In the genomic region with DNA sequence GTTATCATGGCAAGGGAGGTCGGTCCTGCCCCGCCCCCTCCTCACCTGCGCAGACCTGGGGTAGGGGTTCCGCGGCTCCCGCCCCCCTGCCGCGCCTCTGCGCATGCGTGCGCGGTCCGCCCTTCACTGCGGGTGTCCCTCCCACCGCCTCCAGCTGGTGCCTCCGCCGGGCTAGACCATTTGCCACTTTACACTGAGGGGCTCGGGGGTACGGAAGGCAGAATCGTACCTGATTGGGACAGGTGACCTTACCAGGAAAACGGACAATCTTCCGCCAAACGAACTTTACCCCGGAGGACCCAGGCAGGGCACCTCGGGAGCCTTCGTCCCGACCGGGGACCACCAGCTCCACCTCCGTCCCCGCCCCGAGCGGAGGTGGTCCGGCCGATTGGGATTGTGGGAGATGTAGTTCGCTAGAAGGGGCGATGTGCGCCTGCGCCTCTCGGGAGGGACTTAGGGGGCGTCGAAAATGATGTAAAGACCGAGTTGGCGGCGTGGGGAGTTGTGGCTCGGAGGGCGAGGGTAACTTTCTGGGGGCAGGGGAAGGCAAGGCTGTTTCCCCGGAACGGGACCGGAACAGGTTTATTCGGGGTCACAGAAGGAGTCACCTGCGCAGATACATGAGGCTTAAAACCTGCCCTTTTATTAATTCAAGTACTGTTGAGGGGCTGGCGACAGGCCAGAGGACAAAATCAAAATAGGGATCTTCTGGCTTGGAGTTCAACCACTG, we compare ENCODE assay signal across 8 cellular contexts. TPM values are rescaled to one million over a fixed set of nuclear protein-coding genes. Genes with fewer than 3 reads are reported as not detected.
A peak's percentile ranks its signal among the peaks of the same experiment; 100 is the strongest.
DNase-seq lines count a peak whose midpoint lies in the region; ATAC-seq and TF ChIP-seq lines count a peak whose summit lies in the region.

TSS of gene DNAJC28 (minus strand) at position 344 of the 730 bp plus-strand sequence. CDS start 2,323 bp downstream, outside the sequence.

- peak within 1 kb of the TSS; percentile 67 to 98 (median 78) for H3K4me3 ChIP-seq in liver (ENCODE audit: low read depth in 1 of 3, low read length in 3 of 3)

- peak within 1 kb of the TSS; percentile 62 for H3K27ac ChIP-seq in C4-2B
- peak within 1 kb of the TSS; percentile 3 to 47 for H3K27ac ChIP-seq in liver (ENCODE audit: low read depth in 1 of 2, low read length in 2 of 2)

- peaks cover 0 to 11% (median 7%) of the 10 kb centered on the region in 4 donors for H3K4me1 ChIP-seq in liver (ENCODE audit: control insufficient read depth in 4 of 4, insufficient read depth in 4 of 4, low read length in 3 of 4)

- peak in 1 of 2 donors; percentile 19 for TF ChIP-seq RAD21 in liver (IDR thresholded peaks at IDR 0.05)

- H3K9ac ChIP-seq in liver (ENCODE audit: low read depth in 1 of 2, low read length in 2 of 2), result peak within 1 kb of the TSS; percentile 42 to 59

- H3K27me3 ChIP-seq in liver (ENCODE audit: control insufficient read depth in 4 of 4, insufficient read depth in 4 of 4, low read length in 3 of 4), result no peaks in the 10 kb centered on the region

- no peaks in the 10 kb centered on the region for H3K9me3 ChIP-seq in liver (ENCODE audit: control insufficient read depth in 4 of 4, low read length in 3 of 4)

- ATAC-seq in GM19351 (IDR thresholded peaks at IDR 0.05; ENCODE audit: unreplicated experiment) (peak; percentile 97), HG03520 (IDR thresholded peaks at IDR 0.05; ENCODE audit: unreplicated experiment) (peak; percentile 95)

- H3K36me3 ChIP-seq in liver (ENCODE audit: control insufficient read depth in 4 of 4, insufficient read depth in 3 of 4, low read depth in 1 of 4, low read length in 3 of 4), result no peaks in the 10 kb centered on the region

- peak; percentile 94 for DNase-seq in NCI-H748 (lab: John Stamatoyannopoulos, UW; ENCODE audit: unreplicated experiment)
- peak; percentile 93 for DNase-seq in activated CD4-positive, alpha-beta T cell treated with anti-CD3 and anti-CD28 coated beads, Interleukin-2, amount 50 U/mL, for 4 hours
- peak; percentile 87 to 93 for DNase-seq in dermis microvascular lymphatic vessel endothelial cell (ENCODE audit: low read depth in 2 of 2)
- DNase-seq in stimulated activated CD4-positive, alpha-beta T cell treated with anti-CD3 and anti-CD28 coated beads, Interleukin-4, amount 100 ng/mL, for 24 hours, result peak; percentile 95

- no peak for TF ChIP-seq CTCF in C4-2B (conservative IDR thresholded peaks at IDR 0.05)
- TF ChIP-seq CTCF in liver (IDR thresholded peaks at IDR 0.05; ENCODE audit: low read depth, low read length, missing input control), result no peak

- WGBS in liver, result under 1% methylated on average over 52 of the region's 52 CpGs

TF ChIP-seq in liver, 16 proteins besides CTCF, POLR2A, EP300 and RAD21:
- TF ChIP-seq HNF4A (conservative IDR thresholded peaks at IDR 0.05) (peak in 1 of 2 donors; percentile 3), EGR1 (IDR thresholded peaks at IDR 0.05; ENCODE audit: low read depth in 2 of 2) (peak in 1 of 2 donors; percentile 8), RXRA (IDR thresholded peaks at IDR 0.05) (peak; percentile 16 to 31), FOXA1 (IDR thresholded peaks at IDR 0.05) (no peak), TAF1 (conservative IDR thresholded peaks at IDR 0.05) (no peak), GABPA (IDR thresholded peaks at IDR 0.05 in 1 of 2, conservative IDR thresholded peaks at IDR 0.05 in 1 of 2) (no peak), YY1 (IDR thresholded peaks at IDR 0.05) (peak; percentile 64), HNF4G (IDR thresholded peaks at IDR 0.05) (no peak), NR2F2 (IDR thresholded peaks at IDR 0.05) (no peak), SP1 (IDR thresholded peaks at IDR 0.05) (peak; percentile 55), JUND (IDR thresholded peaks at IDR 0.05) (no peak), REST (IDR thresholded peaks at IDR 0.05) (no peak), FOXA2 (IDR thresholded peaks at IDR 0.05) (no peak)
- TF ChIP-seq, protein P1, sequence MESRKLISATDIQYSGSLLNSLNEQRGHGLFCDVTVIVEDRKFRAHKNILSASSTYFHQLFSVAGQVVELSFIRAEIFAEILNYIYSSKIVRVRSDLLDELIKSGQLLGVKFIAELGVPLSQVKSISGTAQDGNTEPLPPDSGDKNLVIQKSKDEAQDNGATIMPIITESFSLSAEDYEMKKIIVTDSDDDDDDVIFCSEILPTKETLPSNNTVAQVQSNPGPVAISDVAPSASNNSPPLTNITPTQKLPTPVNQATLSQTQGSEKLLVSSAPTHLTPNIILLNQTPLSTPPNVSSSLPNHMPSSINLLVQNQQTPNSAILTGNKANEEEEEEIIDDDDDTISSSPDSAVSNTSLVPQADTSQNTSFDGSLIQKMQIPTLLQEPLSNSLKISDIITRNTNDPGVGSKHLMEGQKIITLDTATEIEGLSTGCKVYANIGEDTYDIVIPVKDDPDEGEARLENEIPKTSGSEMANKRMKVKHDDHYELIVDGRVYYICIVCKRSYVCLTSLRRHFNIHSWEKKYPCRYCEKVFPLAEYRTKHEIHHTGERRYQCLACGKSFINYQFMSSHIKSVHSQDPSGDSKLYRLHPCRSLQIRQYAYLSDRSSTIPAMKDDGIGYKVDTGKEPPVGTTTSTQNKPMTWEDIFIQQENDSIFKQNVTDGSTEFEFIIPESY (IDR thresholded peaks at IDR 0.05), result peak; percentile 24
- TF ChIP-seq, protein P2, sequence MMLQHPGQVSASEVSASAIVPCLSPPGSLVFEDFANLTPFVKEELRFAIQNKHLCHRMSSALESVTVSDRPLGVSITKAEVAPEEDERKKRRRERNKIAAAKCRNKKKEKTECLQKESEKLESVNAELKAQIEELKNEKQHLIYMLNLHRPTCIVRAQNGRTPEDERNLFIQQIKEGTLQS (IDR thresholded peaks at IDR 0.05), result no peak
- TF ChIP-seq, protein P3, sequence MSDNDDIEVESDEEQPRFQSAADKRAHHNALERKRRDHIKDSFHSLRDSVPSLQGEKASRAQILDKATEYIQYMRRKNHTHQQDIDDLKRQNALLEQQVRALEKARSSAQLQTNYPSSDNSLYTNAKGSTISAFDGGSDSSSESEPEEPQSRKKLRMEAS (IDR thresholded peaks at IDR 0.05), result no peak

RNA-seq across cellular contexts. Expression of gene DNAJC28, which starts in this region (rescaled TPM):
- total RNA-seq in dermis microvascular lymphatic vessel endothelial cell, result 0.89 and 1.2 TPM in 2 replicates
- total RNA-seq in liver, result 1 to 10 TPM; 2.6 to 3.2 TPM
- polyA plus RNA-seq in liver, result 1 to 10 TPM in 1 of 2 donors, under 1 TPM in 1; 0.83 to 2.9 TPM

Comparison
In these comparisons a context has a peak if more than half of its experiments do, and no peak if none do; other contexts are left out.
1. Peak in every context shown above with its lines: DNase-seq, ATAC-seq, H3K4me3 ChIP-seq and H3K27ac ChIP-seq.